In genomic region chr20:51531712-51532456, GRCh38 we compare ENCODE assay signal across 9 cellular contexts. TPM values are rescaled to one million over a fixed set of nuclear protein-coding genes. Genes with fewer than 3 reads are reported as not detected.
DNase-seq lines count a peak whose midpoint lies in the region; ATAC-seq and TF ChIP-seq lines count a peak whose summit lies in the region.
"Had no signal": no experiment of that assay in that cellular context is flagged by ENCODE, and none has a peak within 500 bp of the region (broad histone marks: within the 10 kb centered on the region; RNA-seq: fewer than 3 reads in every experiment).

No MANE protein-coding gene starts in this region.

- DNase-seq in CD8-positive, alpha-beta memory T cell: no peak
- DNase-seq in Peyer's patch: no peak
- DNase-seq in effector memory CD8-positive, alpha-beta T cell: no peak
- no peak for DNase-seq in gastrocnemius medialis
- DNase-seq in HT-29 (ENCODE audit: low spot score): no peak
- DNase-seq in mesenteric fat pad (ENCODE audit: low spot score): no peak
- DNase-seq: NCI-H82 had no signal

- H3K27me3 Mint-ChIP-seq in CD8-positive, alpha-beta memory T cell: no peaks in the 10 kb centered on the region
- no peaks in the 10 kb centered on the region for H3K27me3 Mint-ChIP-seq in effector memory CD8-positive, alpha-beta T cell

- peaks cover 0 to 32% (median 5%) of the 10 kb centered on the region in 3 donors for H3K36me3 Mint-ChIP-seq in CD8-positive, alpha-beta memory T cell
- H3K36me3 Mint-ChIP-seq in effector memory CD8-positive, alpha-beta T cell (ENCODE audit: insufficient read depth): peaks cover 62% of the 10 kb centered on the region

- H3K4me1 Mint-ChIP-seq in CD8-positive, alpha-beta memory T cell: peaks cover 91 to 100% (median 99%) of the 10 kb centered on the region in 3 donors
- H3K4me1 Mint-ChIP-seq in effector memory CD8-positive, alpha-beta T cell (ENCODE audit: low read depth in 2 of 2): peaks cover 76 to 93% of the 10 kb centered on the region in 2 donors

- no peaks in the 10 kb centered on the region for H3K9me3 Mint-ChIP-seq in CD8-positive, alpha-beta memory T cell
- no peaks in the 10 kb centered on the region for H3K9me3 Mint-ChIP-seq in effector memory CD8-positive, alpha-beta T cell

- peak overlapping the region; percentile 53 to 86 (median 83) for H3K4me3 Mint-ChIP-seq in CD8-positive, alpha-beta memory T cell
- peak overlapping the region; percentile 61 to 82 for H3K4me3 Mint-ChIP-seq in effector memory CD8-positive, alpha-beta T cell

- H3K36me3 ChIP-seq in CD8-positive, alpha-beta memory T cell (ENCODE audit: insufficient read depth, low read length): no peaks in the 10 kb centered on the region
- no peaks in the 10 kb centered on the region for H3K36me3 ChIP-seq in Peyer's patch
- H3K36me3 ChIP-seq in gastrocnemius medialis: no peaks in the 10 kb centered on the region

- ATAC-seq in effector memory CD8-positive, alpha-beta T cell (replicated peaks): no peak
- ATAC-seq in gastrocnemius medialis: no peak
- ATAC-seq in GM21381 (IDR thresholded peaks at IDR 0.05; ENCODE audit: unreplicated experiment): no peak
- no peak for ATAC-seq in esophagus mucosa

- H3K9me3 ChIP-seq in CD8-positive, alpha-beta memory T cell (ENCODE audit: low read length): no peaks in the 10 kb centered on the region
- no peaks in the 10 kb centered on the region for H3K9me3 ChIP-seq in Peyer's patch
- no peaks in the 10 kb centered on the region for H3K9me3 ChIP-seq in gastrocnemius medialis

- H3K27ac ChIP-seq in CD8-positive, alpha-beta memory T cell (ENCODE audit: low read depth, low read length): peak overlapping the region; percentile 70
- H3K27ac ChIP-seq in Peyer's patch (peak overlapping the region in 3 of 4 donors; percentile 33 to 70 (median 59)), gastrocnemius medialis (peak overlapping the region; percentile 46 to 75 (median 65))

- intact Hi-C loops in gastrocnemius medialis (cut with DNase I; ENCODE audit: low total_unique reads): no loop called here

- H3K4me3 ChIP-seq in CD8-positive, alpha-beta memory T cell (ENCODE audit: low read length): no peak overlapping the region
- H3K4me3 ChIP-seq in Peyer's patch: no peak overlapping the region
- H3K4me3 ChIP-seq in gastrocnemius medialis: peak overlapping the region in 2 of 4 donors; percentile 20 to 40

- peaks cover 98% of the 10 kb centered on the region for H3K4me1 ChIP-seq in CD8-positive, alpha-beta memory T cell (ENCODE audit: insufficient read depth, low read length)
- H3K4me1 ChIP-seq in Peyer's patch: peaks cover 0 to 18% (median 4%) of the 10 kb centered on the region in 4 donors
- peaks cover 23 to 28% of the 10 kb centered on the region in 2 donors for H3K4me1 ChIP-seq in gastrocnemius medialis

- in situ Hi-C loops in gastrocnemius medialis (cut with MboI; ENCODE audit: low sequenced_read_pairs in 4 of 4): no loop called here

- POLR2A ChIA-PET in CD8-positive, alpha-beta memory T cell (lab: Charles Lee): interaction anchor here (0.9 to 1.3 kb wide), 4 partner anchors 9 to 131 kb away, joined by 3 to 5 read pairs (median 4); no protein-coding TSS in a partner anchor

- peak overlapping the region; percentile 77 to 100 (median 99) for H3K27ac Mint-ChIP-seq in CD8-positive, alpha-beta memory T cell
- peak overlapping the region; percentile 98 to 99 for H3K27ac Mint-ChIP-seq in effector memory CD8-positive, alpha-beta T cell

- TF ChIP-seq POLR2A in Peyer's patch (IDR thresholded peaks at IDR 0.05) (no peak), gastrocnemius medialis (IDR thresholded peaks at IDR 0.05) (no peak)

- no peak for TF ChIP-seq CTCF in Peyer's patch (IDR thresholded peaks at IDR 0.05)
- TF ChIP-seq CTCF in gastrocnemius medialis (IDR thresholded peaks at IDR 0.05 in 4 of 5, conservative IDR thresholded peaks at IDR 0.05 in 1 of 5): no peak

- CTCF ChIA-PET in CD8-positive, alpha-beta memory T cell (lab: Charles Lee): interaction anchor here (1.3 to 2.4 kb wide), 2 partner anchors 10 to 31 kb away, joined by 6 to 8 read pairs; partner anchors contain the start of gene NFATC2

- H3K27me3 ChIP-seq in CD8-positive, alpha-beta memory T cell (ENCODE audit: insufficient read depth, low read length, poor library complexity, severe bottlenecking): no peaks in the 10 kb centered on the region
- no peaks in the 10 kb centered on the region for H3K27me3 ChIP-seq in Peyer's patch
- H3K27me3 ChIP-seq in gastrocnemius medialis: no peaks in the 10 kb centered on the region

RNA-seq across cellular contexts. Expression of gene NFATC2, which starts 10.6 kb away (rescaled TPM):
- total RNA-seq in CD8-positive, alpha-beta memory T cell: 10 to 100 TPM; 63.0 to 64.4 TPM
- 52.1 TPM for polyA plus RNA-seq in CD8-positive, alpha-beta memory T cell
- total RNA-seq in Peyer's patch: 10 to 100 TPM in 3 of 4 donors, 1 to 10 TPM in 1; 4.4 to 38.0 (median 13.6) TPM
- total RNA-seq in gastrocnemius medialis: 1 to 10 TPM; 1.6 to 3.9 (median 2.8) TPM
- 0.51 and 0.57 TPM in 2 replicates for total RNA-seq in HT-29 (2014; rRNA removed; shearing (Covaris generic))
- total RNA-seq in esophagus mucosa: 0.76 TPM
- total RNA-seq in mesenteric fat pad: 9.3 TPM
